Comparison of ENCODE assay signal across 27 cellular contexts in genomic region chrX:118324588-118324987, GRCh38.
"Had no signal": no experiment of that assay in that cellular context is flagged by ENCODE, and none has a peak within 500 bp of the region (broad histone marks: within the 10 kb centered on the region; RNA-seq: fewer than 3 reads in every experiment).

No MANE protein-coding gene starts in this region.

- DNase-seq: activated CD4-positive, alpha-beta memory T cell treated with anti-CD3 and anti-CD28 coated beads, Interleukin-2, amount 10 ng/mL, durations not matched to agents 7 days and 5 days; activated CD4-positive, alpha-beta T cell treated with anti-CD3 and anti-CD28 coated beads for 1 hour; activated CD4-positive, alpha-beta T cell treated with anti-CD3 and anti-CD28 coated beads for 36 hours; activated CD4-positive, alpha-beta T cell treated with anti-CD3 and anti-CD28 coated beads for 48 hours; activated CD4-positive, alpha-beta T cell treated with anti-CD3 and anti-CD28 coated beads, Interleukin-2, amount 10 ng/mL, durations not matched to agents 7 days and 5 days; activated CD4-positive, alpha-beta T cell treated with anti-CD3 and anti-CD28 coated beads, Interleukin-2, amount 50 U/mL, for 48 hours; activated CD4-positive, CD25-positive, alpha-beta regulatory T cell; activated CD8-positive, alpha-beta memory T cell treated with anti-CD3 and anti-CD28 coated beads for 24 hours; activated CD8-positive, alpha-beta memory T cell treated with anti-CD3 and anti-CD28 coated beads, Interleukin-2, amount 10 ng/mL, durations not matched to agents 7 days and 5 days; activated CD8-positive, alpha-beta memory T cell treated with anti-CD3 and anti-CD28 coated beads, Interleukin-2, amount 50 U/mL, for 48 hours; activated CD8-positive, alpha-beta T cell treated with anti-CD3 and anti-CD28 coated beads, Interleukin-2, amount 10 ng/mL, durations not matched to agents 7 days and 5 days; activated effector memory CD4-positive, alpha-beta T cell treated with Interleukin-2 at 50 U/mL for 16 hours; activated gamma-delta T cell; activated naive CD4-positive, alpha-beta T cell treated with anti-CD3 and anti-CD28 coated beads, Interleukin-2, amount 10 ng/mL, durations not matched to agents 7 days and 5 days; activated naive CD4-positive, alpha-beta T cell treated with Interleukin-2 at 50 U/mL for 16 hours; activated naive CD8-positive, alpha-beta T cell treated with anti-CD3 and anti-CD28 coated beads, Interleukin-2, amount 10 ng/mL, durations not matched to agents 7 days and 5 days; activated naive CD8-positive, alpha-beta T cell treated with anti-CD3 and anti-CD28 coated beads, Interleukin-2, amount 50 U/mL, for 24 hours; activated T-cell treated with anti-CD3 and anti-CD28 coated beads, Interleukin-2, amount 50 U/mL, for 24 hours; activated T-cell treated with anti-CD3 and anti-CD28 coated beads, Interleukin-2, amount 50 U/mL, for 48 hours; amygdala; anterior cingulate cortex; caudate nucleus; cerebellar nuclear complex; T-helper 1 cell; T-helper 2 cell; T-helper 9 cell; WERI-Rb-1 had no signal
